1 cellular context compared by ENCODE assay signal in genomic region chrX:2697741-2698294, GRCh38.
TF ChIP-seq lines count a peak whose summit lies in the region.

No MANE protein-coding gene starts in this region.

TF ChIP-seq in HepG2, 621 proteins besides CTCF, POLR2A, EP300 and RAD21:
- TF ChIP-seq ATF6 (CRISPR knock-in tag; conservative IDR thresholded peaks at IDR 0.05), result no peak
- no peak for TF ChIP-seq HIC2 (CRISPR knock-in tag; IDR thresholded peaks at IDR 0.05; ENCODE audit: low read depth)
- no peak for TF ChIP-seq PTBP1 (IDR thresholded peaks at IDR 0.05; ENCODE audit: low read depth, low read length, poor library complexity, severe bottlenecking)
- no peak for TF ChIP-seq HMGXB3 (CRISPR knock-in tag; IDR thresholded peaks at IDR 0.05; ENCODE audit: borderline replicate concordance)
- TF ChIP-seq HOXA5 (CRISPR knock-in tag; IDR thresholded peaks at IDR 0.05), result no peak
